ENCODE assay signal across 9 cellular contexts in the genomic region with DNA sequence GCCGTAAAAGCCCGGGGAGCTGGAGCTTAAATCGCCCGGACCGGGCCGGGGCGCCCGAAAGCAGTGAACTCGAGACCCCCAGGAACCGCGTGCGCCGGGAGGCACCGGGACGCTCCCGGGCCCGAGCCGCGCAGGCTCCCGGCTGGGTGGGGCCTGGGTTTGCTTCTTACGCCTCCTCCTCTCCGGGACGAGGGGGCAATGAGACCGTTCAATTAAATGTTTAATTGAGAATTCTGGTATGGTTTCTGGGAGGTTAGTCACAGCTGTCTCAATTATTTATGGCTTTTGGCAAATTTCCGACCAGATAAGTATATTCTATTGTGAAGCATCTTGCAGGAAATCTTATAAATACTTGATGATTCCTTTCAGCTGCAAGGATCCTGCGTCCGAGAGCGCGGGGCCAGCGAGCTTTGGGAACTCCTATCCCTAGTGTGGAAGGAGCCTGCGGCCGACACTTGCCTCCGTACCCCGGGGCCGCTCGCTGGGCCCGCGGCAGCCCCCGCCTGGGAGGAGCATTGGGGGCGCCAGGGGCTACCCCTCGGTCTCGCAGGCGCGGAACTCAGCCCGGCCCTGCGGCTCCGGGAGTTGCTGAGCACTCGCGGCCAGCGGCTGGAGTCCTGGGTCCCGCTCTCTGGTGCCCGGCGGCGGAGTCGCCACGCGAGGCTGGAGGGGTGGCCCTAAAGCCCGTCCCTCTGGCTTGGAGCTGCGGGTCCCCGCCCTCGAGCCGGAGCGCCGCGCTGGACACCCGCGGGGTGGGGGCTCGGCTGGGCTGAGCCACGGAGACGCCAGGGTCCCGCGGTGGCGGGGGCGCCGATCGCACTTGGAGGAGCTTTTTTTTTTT. TPM values are rescaled to one million over a fixed set of nuclear protein-coding genes. Genes with fewer than 3 reads are reported as not detected.
DNase-seq lines count a peak whose midpoint lies in the region; ATAC-seq and TF ChIP-seq lines count a peak whose summit lies in the region.
"Had no signal": no experiment of that assay in that cellular context is flagged by ENCODE, and none has a peak within 500 bp of the region (broad histone marks: within the 10 kb centered on the region; RNA-seq: fewer than 3 reads in every experiment).

No MANE protein-coding gene starts in this region.

- H3K27ac ChIP-seq in hepatocyte: peak overlapping the region; percentile 92
- H3K27ac ChIP-seq in gastrocnemius medialis: no peak overlapping the region

- H3K36me3 ChIP-seq in hepatocyte (replicated peaks; ENCODE audit: insufficient read depth, low read depth) (no peaks in the 10 kb centered on the region), gastrocnemius medialis (peaks cover 0 to 2% of the 10 kb centered on the region in 2 donors)

- ATAC-seq in T-cell (replicated peaks in 1 of 4) (peak in 2 of 4 experiments; percentile 23 to 34), gastrocnemius medialis (no peak), HG03439 (IDR thresholded peaks at IDR 0.05; ENCODE audit: unreplicated experiment) (no peak), GM18505 (IDR thresholded peaks at IDR 0.05; ENCODE audit: unreplicated experiment) (no peak)

- peak overlapping the region in 2 of 3 donors; percentile 28 to 75 for H3K4me3 Mint-ChIP-seq in T-cell

- H3K9me3 ChIP-seq in hepatocyte (ENCODE audit: low read depth) (no peaks in the 10 kb centered on the region), gastrocnemius medialis (no peaks in the 10 kb centered on the region)

- peaks cover 20% of the 10 kb centered on the region for H3K79me2 ChIP-seq in hepatocyte

- TF ChIP-seq CTCF in GM13976 (IDR thresholded peaks at IDR 0.05; ENCODE audit: borderline replicate concordance, control extremely low read depth, extremely low read depth, insufficient read depth, missing control alignments) (no peak), hepatocyte (IDR thresholded peaks at IDR 0.05; ENCODE audit: poor library complexity) (no peak), gastrocnemius medialis (IDR thresholded peaks at IDR 0.05 in 4 of 5, conservative IDR thresholded peaks at IDR 0.05 in 1 of 5) (no peak)

- H3K4me1 Mint-ChIP-seq in T-cell: peaks cover 22 to 31% (median 23%) of the 10 kb centered on the region in 3 donors

- 2% methylated on average over 74 of the region's 76 CpGs for WGBS in hepatocyte (ENCODE audit: low lambda C conversion rate, missing lambda C conversion rate)

- no peaks in the 10 kb centered on the region for H4K20me1 ChIP-seq in hepatocyte (ENCODE audit: insufficient read depth, poor library complexity, severe bottlenecking)

- in situ Hi-C loops in GM13976 (cut with MboI; ENCODE audit: low sequenced_read_pairs, unreplicated experiment): no loop called here
- in situ Hi-C loops in gastrocnemius medialis (cut with MboI; ENCODE audit: low sequenced_read_pairs in 4 of 4): loop anchor here in 1 of 4 donors (25.0 kb wide), 1 partner anchor 160 kb away; no protein-coding TSS in a partner anchor

- peak overlapping the region; percentile 23 for H2AFZ ChIP-seq in hepatocyte

- peaks cover 40 to 53% of the 10 kb centered on the region in 2 donors for H3K27me3 Mint-ChIP-seq in T-cell

- no peak overlapping the region for H3K27ac Mint-ChIP-seq in T-cell

- H3K9me3 Mint-ChIP-seq in T-cell: no peaks in the 10 kb centered on the region
- H3K9me3 Mint-ChIP-seq: activated naive CD4-positive, alpha-beta T cell treated with anti-CD3 and anti-CD28 coated beads, Interleukin-2, amount 50 U/mL, for 24 hours had no signal

- peaks cover 33% of the 10 kb centered on the region for H3K4me1 ChIP-seq in hepatocyte (ENCODE audit: insufficient read depth)
- H3K4me1 ChIP-seq in gastrocnemius medialis: peaks cover 12 to 13% of the 10 kb centered on the region in 2 donors

- H3K36me3 Mint-ChIP-seq in T-cell: peaks cover 28% of the 10 kb centered on the region

- H3K4me3 ChIP-seq in hepatocyte (peak overlapping the region; percentile 62), gastrocnemius medialis (peak overlapping the region; percentile 0 to 57 (median 38))

- no peaks in the 10 kb centered on the region for H3K9me2 ChIP-seq in hepatocyte (replicated peaks; ENCODE audit: insufficient read depth)

- intact Hi-C loops in gastrocnemius medialis (cut with DNase I; ENCODE audit: low total_unique reads): no loop called here

- DNase-seq in GM13976 (ENCODE audit: low spot score) (peak; percentile 36), T-cell (no peak), hepatocyte (ENCODE audit: low spot score) (peak; percentile 33), gastrocnemius medialis (no peak), NCI-H446 (lab: John Stamatoyannopoulos, UW) (no peak), anterior cingulate cortex (lab: John Stamatoyannopoulos, UW) (no peak)

- POLR2A ChIA-PET in T-cell (lab: Charles Lee): no interaction called here

- peak overlapping the region; percentile 97 for H3K4me2 ChIP-seq in hepatocyte

- CTCF ChIA-PET in T-cell (lab: Charles Lee): no interaction called here

- TF ChIP-seq POLR2A in gastrocnemius medialis (IDR thresholded peaks at IDR 0.05) (no peak), GM18505 (IDR thresholded peaks at IDR 0.05; ENCODE audit: borderline replicate concordance, extremely low read depth, insufficient read depth, insufficient read length) (no peak)

- peaks cover 68% of the 10 kb centered on the region for H3K27me3 ChIP-seq in hepatocyte
- H3K27me3 ChIP-seq in gastrocnemius medialis: peaks cover 64 to 77% (median 74%) of the 10 kb centered on the region in 3 donors

RNA-seq across cellular contexts. Expression of a gene that starts 10.3 kb away (rescaled TPM):
- under 1 TPM in 3 of 5 donors, not detected in 2; 0.23 to 0.44 (median 0.26) TPM for total RNA-seq in T-cell
- 3.9 and 5.3 TPM in 2 replicates for total RNA-seq in hepatocyte
- 3.3 and 4.7 TPM in 2 replicates for polyA plus RNA-seq in hepatocyte
- not detected for total RNA-seq in gastrocnemius medialis

RNA-seq across cellular contexts. Expression of a gene that starts 35.6 kb away (rescaled TPM):
- total RNA-seq in T-cell (10 to 100 TPM; 34.6 to 53.9 (median 50.4) TPM), hepatocyte (154 and 175 TPM in 2 replicates), gastrocnemius medialis (100 to 1,000 TPM; 179 to 261 (median 227) TPM)
- polyA plus RNA-seq in hepatocyte: 185 and 193 TPM in 2 replicates

Comparison
In these comparisons a context has a peak if more than half of its experiments do, and no peak if none do; other contexts are left out.
1. DNase-seq: peak in GM13976 (single experiment) and hepatocyte (single experiment); none in T-cell (0 of 34), gastrocnemius medialis (0 of 2), NCI-H446 (0 of 2) and anterior cingulate cortex (0 of 58).